In the genomic region with DNA sequence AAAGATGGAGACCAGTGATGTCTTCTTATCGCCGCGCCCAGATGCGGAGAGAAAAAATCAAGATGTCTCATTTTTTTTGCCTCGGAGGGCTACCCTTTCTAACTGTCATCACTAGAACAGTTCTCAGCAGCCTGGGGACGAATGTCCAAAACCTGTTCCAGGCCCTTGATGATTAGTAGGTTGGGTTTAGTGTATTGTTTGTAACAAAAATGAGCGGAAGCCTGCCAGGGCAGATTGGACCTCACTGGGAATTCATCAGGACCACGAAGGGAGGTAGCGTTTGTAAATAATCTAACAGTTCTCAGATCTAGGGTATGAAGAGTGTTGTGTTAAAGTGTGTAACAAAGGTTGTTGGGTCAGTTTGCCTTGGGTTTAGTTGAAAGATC, we compare ENCODE assay signal across 9 cellular contexts. TPM values are rescaled to one million over a fixed set of nuclear protein-coding genes. Genes with fewer than 3 reads are reported as not detected.
DNase-seq lines count a peak whose midpoint lies in the region; TF ChIP-seq lines count a peak whose summit lies in the region.
"Had no signal": no experiment of that assay in that cellular context is flagged by ENCODE, and none has a peak within 500 bp of the region (broad histone marks: within the 10 kb centered on the region; RNA-seq: fewer than 3 reads in every experiment).

No MANE protein-coding gene starts in this region.

- no peak overlapping the region for H3K23ac ChIP-seq in trophoblast cell (ENCODE audit: low read length)

- H3K14ac ChIP-seq in trophoblast cell (ENCODE audit: low read length): no peak overlapping the region

- H3K79me2 ChIP-seq in trophoblast cell (ENCODE audit: control insufficient read depth, insufficient read depth, low read length, poor library complexity): no peaks in the 10 kb centered on the region

- H2BK5ac ChIP-seq in trophoblast cell (ENCODE audit: low read depth, low read length, poor library complexity): no peak overlapping the region

- peaks cover 3% of the 10 kb centered on the region; the same call in 1 of the 2 replicates for H3K4me1 ChIP-seq in ES-I3 (ENCODE audit: insufficient read depth, low read length)
- H3K4me1 ChIP-seq in SJCRH30: peaks cover 7% of the 10 kb centered on the region; the same call in 1 of the 2 replicates
- H3K4me1 ChIP-seq in trophoblast cell (ENCODE audit: control insufficient read depth in 1 of 2, insufficient read depth in 2 of 2, low read length in 2 of 2): peaks cover 0 to 3% of the 10 kb centered on the region in 2 experiments

- H3K36me3 ChIP-seq in ES-I3 (ENCODE audit: insufficient read depth, low read length): no peaks in the 10 kb centered on the region
- no peaks in the 10 kb centered on the region for H3K36me3 ChIP-seq in SJCRH30
- H3K36me3 ChIP-seq in trophoblast cell (ENCODE audit: control insufficient read depth in 1 of 2, insufficient read depth in 2 of 2, low read length in 2 of 2): no peaks in the 10 kb centered on the region

- no peak overlapping the region for H3K4ac ChIP-seq in trophoblast cell (ENCODE audit: low read depth, low read length)

- H2AK5ac ChIP-seq in trophoblast cell (ENCODE audit: low read length): no peak overlapping the region

- no peak for DNase-seq in SJCRH30
- DNase-seq in epithelial cell of esophagus (ENCODE audit: low read depth): no peak
- no peak for DNase-seq in trophoblast cell
- DNase-seq in COR-L47 (lab: John Stamatoyannopoulos, UW): no peak
- no peak for DNase-seq in T1000 (lab: John Stamatoyannopoulos, UW)
- no peak for DNase-seq in NCI-H187 treated with DMSO at 0.1 percent for 48 hours (lab: John Stamatoyannopoulos, UW)
- DNase-seq in DMS153 treated with DMSO at 0.1 percent for 48 hours (lab: John Stamatoyannopoulos, UW; ENCODE audit: unreplicated experiment): no peak
- DNase-seq: foreskin melanocyte had no signal

- WGBS in trophoblast cell (ENCODE audit: extremely low coverage, insufficient coverage, insufficient read length): no CpG with 5 or more reads among the region's 9 CpGs

- H4K12ac ChIP-seq in trophoblast cell (ENCODE audit: low read depth, low read length): no peak overlapping the region

- H3K79me1 ChIP-seq in trophoblast cell (ENCODE audit: low read length): peaks cover 3% of the 10 kb centered on the region

- no peak overlapping the region for H3K18ac ChIP-seq in trophoblast cell (ENCODE audit: low read length)

- no peak overlapping the region for H2AFZ ChIP-seq in trophoblast cell (ENCODE audit: insufficient read depth, low read length, poor library complexity)

- no peak overlapping the region for H2BK12ac ChIP-seq in trophoblast cell (ENCODE audit: low read length)

- H3K9ac ChIP-seq in ES-I3 (ENCODE audit: low read depth, low read length): peak overlapping the region; percentile 68
- peak overlapping the region; percentile 42 for H3K9ac ChIP-seq in trophoblast cell (ENCODE audit: low read length)

- H3K4me3 ChIP-seq in SJCRH30 (peak overlapping the region; percentile 92), epithelial cell of esophagus (ENCODE audit: low read length) (peak overlapping the region; percentile 75), trophoblast cell (ENCODE audit: low read depth, low read length) (peak overlapping the region; percentile 88)

- TF ChIP-seq CTCF in epithelial cell of esophagus (IDR thresholded peaks at IDR 0.05; ENCODE audit: insufficient read depth, low read depth, low read length, missing control alignments): no peak

- H3K27ac ChIP-seq in SJCRH30: peak overlapping the region; percentile 69
- H3K27ac ChIP-seq in trophoblast cell (ENCODE audit: low read depth, low read length): no peak overlapping the region

- H4K8ac ChIP-seq in trophoblast cell (ENCODE audit: low read depth, low read length): no peak overlapping the region

- H3K4me2 ChIP-seq in trophoblast cell (ENCODE audit: low read length): peak overlapping the region; percentile 90

- H3K9me3 ChIP-seq in ES-I3 (ENCODE audit: control insufficient read depth, insufficient read depth, low read length) (no peaks in the 10 kb centered on the region), SJCRH30 (replicated peaks) (no peaks in the 10 kb centered on the region), trophoblast cell (ENCODE audit: insufficient read depth, low read depth, low read length) (peaks cover 2% of the 10 kb centered on the region)

- H3K27me3 ChIP-seq in SJCRH30 (no peaks in the 10 kb centered on the region), trophoblast cell (ENCODE audit: insufficient read depth, low read length) (no peaks in the 10 kb centered on the region)

- no peak overlapping the region for H4K91ac ChIP-seq in trophoblast cell (ENCODE audit: low read depth, low read length)

- no peak overlapping the region for H2BK120ac ChIP-seq in trophoblast cell (ENCODE audit: insufficient read depth, low read length, poor library complexity)

RNA-seq across cellular contexts. Expression of a gene that starts 0.8 kb away (rescaled TPM):
- 13.7 and 14.1 TPM in 2 replicates for total RNA-seq in SJCRH30 (2014; rRNA removed; shearing (Covaris generic))
- polyA plus RNA-seq in trophoblast cell (2013): 6.0 and 6.3 TPM in 2 replicates
